ENCODE assay signal across 8 cellular contexts in genomic region chr14:74611672-74612345, GRCh38. TPM values are rescaled to one million over a fixed set of nuclear protein-coding genes. Genes with fewer than 3 reads are reported as not detected.
A peak's percentile ranks its signal among the peaks of the same experiment; 100 is the strongest.
DNase-seq lines count a peak whose midpoint lies in the region; ATAC-seq and TF ChIP-seq lines count a peak whose summit lies in the region.

Gene LTBP2 (minus strand): TSS chr14:74612237. CDS start chr14:74611944, 293 bp downstream.

- H3K4me3 Mint-ChIP-seq in activated T-cell treated with anti-CD3 and anti-CD28 coated beads, Interleukin-2, amount 50 U/mL, for 4 hours, result peak within 1 kb of the TSS; percentile 76
- peak within 1 kb of the TSS; percentile 88 for H3K4me3 Mint-ChIP-seq in osteocyte (ENCODE audit: unreplicated experiment)

- no peaks in the 10 kb centered on the region for H3K9me3 Mint-ChIP-seq in activated T-cell treated with anti-CD3 and anti-CD28 coated beads, Interleukin-2, amount 50 U/mL, for 4 hours
- H3K9me3 Mint-ChIP-seq in osteocyte (ENCODE audit: unreplicated experiment), result no peaks in the 10 kb centered on the region

- peaks cover 10% of the 10 kb centered on the region for H3K4me1 ChIP-seq in foreskin keratinocyte

- ATAC-seq in activated T-cell treated with anti-CD3 and anti-CD28 coated beads, Interleukin-2, amount 50 U/mL, for 4 hours, result peak; percentile 19 to 35
- ATAC-seq in foreskin keratinocyte, result no peak

- H3K36me3 Mint-ChIP-seq in activated T-cell treated with anti-CD3 and anti-CD28 coated beads, Interleukin-2, amount 50 U/mL, for 4 hours (ENCODE audit: insufficient read depth), result no peaks in the 10 kb centered on the region
- H3K36me3 Mint-ChIP-seq in osteocyte (ENCODE audit: unreplicated experiment), result peaks cover 5% of the 10 kb centered on the region

- no peaks in the 10 kb centered on the region for H3K27me3 ChIP-seq in foreskin keratinocyte

- H3K27ac Mint-ChIP-seq in osteocyte (ENCODE audit: unreplicated experiment), result peak within 1 kb of the TSS; percentile 59

- peak within 1 kb of the TSS; percentile 15 for H3K27ac ChIP-seq in foreskin keratinocyte

- TF ChIP-seq CTCF in foreskin keratinocyte (conservative IDR thresholded peaks at IDR 0.05) (no peak), osteocyte (IDR thresholded peaks at IDR 0.05) (no peak)

- peaks cover 9% of the 10 kb centered on the region for H3K27me3 Mint-ChIP-seq in activated T-cell treated with anti-CD3 and anti-CD28 coated beads, Interleukin-2, amount 50 U/mL, for 4 hours (ENCODE audit: low read depth)
- H3K27me3 Mint-ChIP-seq in osteocyte (ENCODE audit: unreplicated experiment), result no peaks in the 10 kb centered on the region

- peak; percentile 30 to 34 for DNase-seq in stimulated activated CD4-positive, alpha-beta T cell treated with anti-CD3 and anti-CD28 coated beads, Interleukin-2, amount 100 ng/mL, for 24 hours
- DNase-seq in stimulated activated CD4-positive, alpha-beta T cell treated with anti-CD3 and anti-CD28 coated beads, Interleukin-2, amount 100 ng/mL, for 48 hours, result no peak
- DNase-seq in activated T-cell treated with anti-CD3 and anti-CD28 coated beads, Interleukin-2, amount 50 U/mL, for 4 hours, result no peak
- DNase-seq in foreskin keratinocyte, result no peak
- DNase-seq in osteocyte (ENCODE audit: extremely low spot score, unreplicated experiment), result no peak
- no peak for DNase-seq in SK-N-DZ (ENCODE audit: low spot score)
- no peak for DNase-seq in NCI-H128 (lab: John Stamatoyannopoulos, UW; ENCODE audit: unreplicated experiment)
- DNase-seq in iPS-NIHi11 (ENCODE audit: low spot score), result no peak

- peaks cover 31% of the 10 kb centered on the region for H3K4me1 Mint-ChIP-seq in activated T-cell treated with anti-CD3 and anti-CD28 coated beads, Interleukin-2, amount 50 U/mL, for 4 hours (ENCODE audit: low read depth)
- H3K4me1 Mint-ChIP-seq in osteocyte (ENCODE audit: unreplicated experiment), result peaks cover 72% of the 10 kb centered on the region

RNA-seq across cellular contexts. Expression of gene LTBP2, which starts in this region (rescaled TPM):
- total RNA-seq in activated T-cell treated with anti-CD3 and anti-CD28 coated beads, Interleukin-2, amount 50 U/mL, for 4 hours, result under 1 TPM; 0.21 to 0.35 (median 0.30) TPM
- 78.2 and 131 TPM in 2 replicates for total RNA-seq in foreskin keratinocyte
- polyA plus RNA-seq in foreskin keratinocyte, result 26.5 and 35.0 TPM in 2 replicates
- total RNA-seq in osteocyte, result 377 and 379 TPM in 2 replicates
- polyA plus RNA-seq in SK-N-DZ (2014; cell fraction: cytosol; rRNA removed), result 0.01 TPM in 1 of 2 replicates, not detected in the other
- polyA plus RNA-seq in SK-N-DZ (2014; cell fraction: nucleus; rRNA removed), result not detected in 2 replicates

Comparison
In these comparisons a context has a peak if more than half of its experiments do, and no peak if none do; other contexts are left out.
1. RNA of gene LTBP2 (total RNA-seq): 377 to 379 TPM in osteocyte and 78.2 to 131 TPM in foreskin keratinocyte; 0.21 to 0.35 TPM in activated T-cell treated with anti-CD3 and anti-CD28 coated beads, Interleukin-2, amount 50 U/mL, for 4 hours; every median in the first group is over 10 times any median in the second.
2. DNase-seq: peak in stimulated activated CD4-positive, alpha-beta T cell treated with anti-CD3 and anti-CD28 coated beads, Interleukin-2, amount 100 ng/mL, for 24 hours (2 of 2); none in stimulated activated CD4-positive, alpha-beta T cell treated with anti-CD3 and anti-CD28 coated beads, Interleukin-2, amount 100 ng/mL, for 48 hours (0 of 2), activated T-cell treated with anti-CD3 and anti-CD28 coated beads, Interleukin-2, amount 50 U/mL, for 4 hours (single experiment), foreskin keratinocyte (0 of 2), osteocyte (single experiment), SK-N-DZ (single experiment), NCI-H128 (single experiment) and iPS-NIHi11 (single experiment).
3. Peak in ATAC-seq in activated T-cell treated with anti-CD3 and anti-CD28 coated beads, Interleukin-2, amount 50 U/mL, for 4 hours; RNA of the gene not detected or under 1 TPM.